ENCODE assay signal across 8 cellular contexts in the genomic region with DNA sequence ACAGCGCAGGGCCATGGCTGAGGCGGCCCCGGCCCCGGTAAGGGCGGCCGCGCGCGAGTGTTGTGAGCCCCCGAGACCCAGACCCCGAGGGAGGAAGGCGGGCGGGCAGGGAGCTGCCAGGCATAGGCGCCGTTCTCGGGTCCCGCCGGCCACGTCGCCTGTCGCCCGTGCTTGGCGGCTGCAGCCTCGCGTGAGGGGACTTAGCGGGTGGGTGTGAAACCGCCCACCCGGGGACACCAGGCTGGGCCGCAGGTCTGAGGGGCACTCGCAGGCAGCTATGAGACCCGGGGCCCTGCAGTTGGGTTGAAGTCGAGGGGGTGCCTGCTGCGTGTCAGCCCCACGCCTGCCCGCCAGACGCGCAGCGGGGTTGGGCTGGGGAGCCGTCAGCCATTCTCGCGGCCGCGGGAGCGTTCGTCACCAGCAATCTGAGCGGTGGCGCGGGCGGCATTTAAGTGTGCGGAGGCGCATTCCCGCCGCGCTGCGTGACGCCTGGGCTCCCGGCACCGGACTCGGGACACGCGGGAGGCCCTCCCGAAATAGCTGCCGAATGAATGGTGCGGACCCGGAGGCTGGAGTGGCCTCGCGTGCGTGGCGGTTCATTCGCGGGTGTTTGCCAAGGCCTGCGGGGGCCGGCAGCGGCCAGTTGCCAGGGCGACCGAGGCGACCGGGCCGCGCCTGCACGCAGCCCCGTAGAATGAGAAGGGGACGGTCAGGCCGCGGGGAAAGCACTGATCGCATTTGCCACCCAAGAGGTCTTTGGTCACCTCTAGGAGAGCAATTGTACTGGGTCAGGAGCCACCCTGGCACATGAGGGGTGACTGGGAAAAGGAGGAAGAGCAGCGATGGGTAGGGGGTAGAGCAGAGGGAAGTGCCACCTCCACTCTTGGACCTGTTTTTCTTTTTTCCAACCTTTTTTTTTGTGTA. TPM values are rescaled to one million over a fixed set of nuclear protein-coding genes. Genes with fewer than 3 reads are reported as not detected.
A peak's percentile ranks its signal among the peaks of the same experiment; 100 is the strongest.
DNase-seq lines count a peak whose midpoint lies in the region; ATAC-seq, FAIRE-seq and TF ChIP-seq lines count a peak whose summit lies in the region.

No MANE protein-coding gene starts in this region.

- TF ChIP-seq CTCF in WI38 (IDR thresholded peaks at IDR 0.05; ENCODE audit: low read depth, low read length) (no peak), bronchial epithelial cell (IDR thresholded peaks at IDR 0.05; ENCODE audit: insufficient read depth, low read length, severe bottlenecking) (no peak), spleen (IDR thresholded peaks at IDR 0.05 in 8 of 11, conservative IDR thresholded peaks at IDR 0.05 in 3 of 11) (no peak)

- no peaks in the 10 kb centered on the region for H3K36me3 ChIP-seq in bronchial epithelial cell (ENCODE audit: control insufficient read depth, insufficient read depth, low read length)
- H3K36me3 ChIP-seq in spleen = peaks cover 0 to 2% (median 0%) of the 10 kb centered on the region in 6 donors

- no peak for TF ChIP-seq POLR2A in spleen (IDR thresholded peaks at IDR 0.05)

- peak overlapping the region; percentile 84 for H3K4me3 ChIP-seq in WI38 (ENCODE audit: low read depth, low read length)
- peak overlapping the region; percentile 70 for H3K4me3 ChIP-seq in bronchial epithelial cell (ENCODE audit: low read depth, low read length)
- H3K4me3 ChIP-seq in spleen = peak overlapping the region; percentile 75 to 98 (median 88)

- intact Hi-C loops in spleen (cut with DNase I; ENCODE audit: low total_unique reads) = no loop called here

- DNase-seq in GDM1 (lab: John Stamatoyannopoulos, UW) (peak; percentile 32), KBM-7 (peak; percentile 60), bronchial epithelial cell (ENCODE audit: low read depth) (peak; percentile 34), inferior parietal cortex (ENCODE audit: extremely low spot score) (peak; percentile 35), spleen (peak; percentile 93), SHP77 treated with DMSO at 0.1 percent for 48 hours (lab: John Stamatoyannopoulos, UW) (no peak)

- H3K27me3 ChIP-seq in bronchial epithelial cell (ENCODE audit: control insufficient read depth, insufficient read depth, low read length) (no peaks in the 10 kb centered on the region), spleen (replicated peaks in 1 of 7) (no peaks in the 10 kb centered on the region)

- FAIRE-seq in bronchial epithelial cell (lab: Jason Lieb, UNC) = no peak

- no peaks in the 10 kb centered on the region for H3K9me3 ChIP-seq in spleen

- ATAC-seq in GM21786 (IDR thresholded peaks at IDR 0.05; ENCODE audit: unreplicated experiment) = peak; percentile 20

- H3K27ac ChIP-seq in spleen = peak overlapping the region; percentile 80 to 97 (median 92)

- in situ Hi-C loops in KBM-7 (cut with MboI; ENCODE audit: low pct_unique_long_range_greater_than_20kb, low sequenced_read_pairs) = no loop called here

- WGBS in spleen, 5 donors = 0 to 2% (median 1%) methylated on average over 19 to 87 of the region's 87 CpGs

- peaks cover 16 to 69% (median 46%) of the 10 kb centered on the region in 6 donors for H3K4me1 ChIP-seq in spleen

RNA-seq across cellular contexts. Expression of gene ZNF398, which starts 0.7 kb away (rescaled TPM):
- 10.0 and 12.5 TPM in 2 replicates for total RNA-seq in bronchial epithelial cell
- 10 to 100 TPM; 13.7 to 23.7 (median 16.6) TPM for total RNA-seq in spleen
- polyA plus RNA-seq in spleen = 1 to 10 TPM; 1.6 to 3.3 (median 2.0) TPM

RNA-seq across cellular contexts. Expression of gene ZNF425, which starts 21.9 kb away (rescaled TPM):
- total RNA-seq in bronchial epithelial cell = 3.7 TPM in 2 replicates
- total RNA-seq in spleen = 1 to 10 TPM in 6 of 7 donors, under 1 TPM in 1; 0.77 to 1.4 (median 1.3) TPM
- under 1 TPM; 0.47 to 0.83 (median 0.52) TPM for polyA plus RNA-seq in spleen

RNA-seq across cellular contexts. Expression of gene ZNF282, which starts 47.4 kb away (rescaled TPM):
- total RNA-seq in bronchial epithelial cell (23.2 and 27.3 TPM in 2 replicates), spleen (10 to 100 TPM; 16.9 to 25.8 (median 19.4) TPM)
- polyA plus RNA-seq in spleen = 10 to 100 TPM in 1 of 3 donors, 1 to 10 TPM in 2; 4.7 to 10.8 (median 6.0) TPM

RNA-seq across cellular contexts. Expression of gene ZNF786, which starts 57.5 kb away (rescaled TPM):
- total RNA-seq in bronchial epithelial cell = 8.4 and 9.0 TPM in 2 replicates
- total RNA-seq in spleen = 10 to 100 TPM in 1 of 7 donors, 1 to 10 TPM in 6; 6.8 to 10.6 (median 8.3) TPM
- 1 to 10 TPM; 2.8 to 5.4 (median 3.4) TPM for polyA plus RNA-seq in spleen
